ENCODE assay signal across 12 cellular contexts in genomic region chr7:107972075-107972482, GRCh38. TPM values are rescaled to one million over a fixed set of nuclear protein-coding genes. Genes with fewer than 3 reads are reported as not detected.
DNase-seq lines count a peak whose midpoint lies in the region; ATAC-seq and TF ChIP-seq lines count a peak whose summit lies in the region.
"Had no signal": no experiment of that assay in that cellular context is flagged by ENCODE, and none has a peak within 500 bp of the region (broad histone marks: within the 10 kb centered on the region; RNA-seq: fewer than 3 reads in every experiment).

No MANE protein-coding gene starts in this region.

- no peaks in the 10 kb centered on the region for H3K4me1 Mint-ChIP-seq in endothelial cell (ENCODE audit: unreplicated experiment)
- no peaks in the 10 kb centered on the region for H3K4me1 Mint-ChIP-seq in glutamatergic neuron (ENCODE audit: low read depth, unreplicated experiment)

- H3K23ac ChIP-seq in mesenchymal stem cell (ENCODE audit: low read length in 2 of 2) = no peak overlapping the region

- intact Hi-C loops in testis (cut with DNase I; ENCODE audit: low total_unique reads) = no loop called here

- no peak overlapping the region for H2BK5ac ChIP-seq in mesenchymal stem cell (ENCODE audit: low read depth, low read length, poor library complexity, severe bottlenecking)

- WGBS in mesenchymal stem cell = 20% methylated on average over 1 of the region's 4 CpGs
- WGBS in testis, 2 donors = 16 to 40% methylated on average over 4 of the region's 4 CpGs

- H2BK15ac ChIP-seq in mesenchymal stem cell (ENCODE audit: low read depth, poor library complexity, severe bottlenecking) = no peak overlapping the region

- no peak overlapping the region for H2BK120ac ChIP-seq in mesenchymal stem cell (ENCODE audit: low read depth, low read length)

- H2BK12ac ChIP-seq in mesenchymal stem cell (ENCODE audit: low read length in 2 of 2) = no peak overlapping the region

- H3K4me1 ChIP-seq in mesenchymal stem cell (ENCODE audit: control insufficient read depth, insufficient read depth, low read depth, low read length) (peaks cover 4% of the 10 kb centered on the region), testis (peaks cover 9% of the 10 kb centered on the region)

- peaks cover 1% of the 10 kb centered on the region for H3K79me1 ChIP-seq in mesenchymal stem cell (replicated peaks; ENCODE audit: low read length, poor library complexity, severe bottlenecking)

- H3K14ac ChIP-seq in mesenchymal stem cell (ENCODE audit: low read length in 2 of 2) = no peak overlapping the region

- H3K9me3 ChIP-seq in mesenchymal stem cell (ENCODE audit: control insufficient read depth, low read length) (no peaks in the 10 kb centered on the region), testis (no peaks in the 10 kb centered on the region)

- H3K4me3 Mint-ChIP-seq in endothelial cell (ENCODE audit: unreplicated experiment) (peak overlapping the region; percentile 31), glutamatergic neuron (ENCODE audit: unreplicated experiment) (no peak overlapping the region)
- H3K4me3 Mint-ChIP-seq: effector memory CD8-positive, alpha-beta T cell had no signal

- H3K9me3 Mint-ChIP-seq in endothelial cell (ENCODE audit: unreplicated experiment) (no peaks in the 10 kb centered on the region), glutamatergic neuron (ENCODE audit: unreplicated experiment) (no peaks in the 10 kb centered on the region)
- H3K9me3 Mint-ChIP-seq: effector memory CD8-positive, alpha-beta T cell had no signal

- peaks cover 44 to 83% of the 10 kb centered on the region in 2 experiments for H3K36me3 ChIP-seq in mesenchymal stem cell (ENCODE audit: control insufficient read depth in 1 of 2, insufficient read depth in 2 of 2, low read depth in 1 of 2, low read length in 2 of 2)
- H3K36me3 ChIP-seq in testis (ENCODE audit: low read depth, missing control alignments) = no peaks in the 10 kb centered on the region

- ATAC-seq in GM21825 (IDR thresholded peaks at IDR 0.05; ENCODE audit: unreplicated experiment) = no peak
- ATAC-seq: effector memory CD8-positive, alpha-beta T cell had no signal

- no peak overlapping the region for H2AK5ac ChIP-seq in mesenchymal stem cell (ENCODE audit: low read length, severe bottlenecking)

- peak overlapping the region; percentile 14 for H3K9ac ChIP-seq in mesenchymal stem cell (ENCODE audit: low read length)

- H3K27me3 ChIP-seq in mesenchymal stem cell (ENCODE audit: control insufficient read depth in 1 of 2, insufficient read depth in 1 of 2, low read length in 2 of 2) = no peaks in the 10 kb centered on the region
- no peaks in the 10 kb centered on the region for H3K27me3 ChIP-seq in testis

- H4K91ac ChIP-seq in mesenchymal stem cell (ENCODE audit: low read length) = no peak overlapping the region

- no peak overlapping the region for H3K27ac Mint-ChIP-seq in endothelial cell (ENCODE audit: unreplicated experiment)
- no peak overlapping the region for H3K27ac Mint-ChIP-seq in glutamatergic neuron (ENCODE audit: unreplicated experiment)
- H3K27ac Mint-ChIP-seq: effector memory CD8-positive, alpha-beta T cell had no signal

- peak overlapping the region; percentile 31 for H3K27ac ChIP-seq in mesenchymal stem cell (ENCODE audit: low read length, poor library complexity, severe bottlenecking)
- peak overlapping the region; percentile 49 to 72 for H3K27ac ChIP-seq in testis

- peaks cover 6% of the 10 kb centered on the region for H3K27me3 Mint-ChIP-seq in endothelial cell (ENCODE audit: unreplicated experiment)
- peaks cover 2% of the 10 kb centered on the region for H3K27me3 Mint-ChIP-seq in glutamatergic neuron (ENCODE audit: unreplicated experiment)

- DNase-seq in endothelial cell (ENCODE audit: low spot score) = no peak
- DNase-seq in mesenchymal stem cell = peak; percentile 92
- DNase-seq in testis = peak; percentile 67
- no peak for DNase-seq in occipital lobe (lab: John Stamatoyannopoulos, UW)
- DNase-seq in activated T-cell treated with anti-CD3 and anti-CD28 coated beads, Interleukin-2, amount 50 U/mL, for 1 hour = no peak
- no peak for DNase-seq in glutamatergic neuron
- DNase-seq: DND-41; effector memory CD8-positive, alpha-beta T cell; NCI-H2227 treated with DMSO at 0.1 percent for 48 hours; T1000 had no signal

- no peak overlapping the region for H3K4ac ChIP-seq in mesenchymal stem cell (ENCODE audit: low read depth in 1 of 2, low read length in 2 of 2)

- H3K36me3 Mint-ChIP-seq in endothelial cell (ENCODE audit: low read depth, unreplicated experiment) (peaks cover 64% of the 10 kb centered on the region), glutamatergic neuron (ENCODE audit: unreplicated experiment) (no peaks in the 10 kb centered on the region)

- no peak overlapping the region for H2AFZ ChIP-seq in mesenchymal stem cell (ENCODE audit: low read depth, low read length)

- H3K4me3 ChIP-seq in mesenchymal stem cell (ENCODE audit: insufficient read depth in 1 of 2, low read depth in 1 of 2, low read length in 2 of 2) = peak overlapping the region in 1 of 2 experiments; percentile 10
- H3K4me3 ChIP-seq in testis = no peak overlapping the region

- no peak overlapping the region for H4K8ac ChIP-seq in mesenchymal stem cell (ENCODE audit: low read length)

- H3K18ac ChIP-seq in mesenchymal stem cell (ENCODE audit: low read depth in 1 of 2, low read length in 2 of 2) = no peak overlapping the region

- H3K4me2 ChIP-seq in mesenchymal stem cell (ENCODE audit: low read length, poor library complexity, severe bottlenecking) = no peak overlapping the region

- TF ChIP-seq POLR2A in testis (IDR thresholded peaks at IDR 0.05) = no peak

- TF ChIP-seq CTCF in endothelial cell (IDR thresholded peaks at IDR 0.05; ENCODE audit: unreplicated experiment) (no peak), testis (IDR thresholded peaks at IDR 0.05) (no peak), glutamatergic neuron (IDR thresholded peaks at IDR 0.05; ENCODE audit: partially characterized antibody, unreplicated experiment) (no peak)

TF ChIP-seq in PFSK-1, 5 proteins besides CTCF, POLR2A, EP300 and RAD21:
- 0 out of 2 replicates have a peak, but pooled peaks have one; percentile 33 for TF ChIP-seq SIN3A (IDR thresholded peaks at IDR 0.05; ENCODE audit: borderline replicate concordance, insufficient read depth, low read length)
- TF ChIP-seq POLR2AphosphoS5 (IDR thresholded peaks at IDR 0.05; ENCODE audit: low read depth, low read length) = no peak

RNA-seq across cellular contexts. Expression of gene LAMB1, which starts 30.9 kb away (rescaled TPM):
- 155 TPM for polyA plus RNA-seq in PFSK-1 (2012; ENCODE audit: insufficient read length, low read depth)
- total RNA-seq in endothelial cell (ENCODE audit: unreplicated experiment) (453 TPM), testis (10 to 100 TPM; 42.0 to 65.2 TPM), occipital lobe (31.4 TPM), glutamatergic neuron (ENCODE audit: unreplicated experiment) (326 TPM)
- polyA plus RNA-seq in mesenchymal stem cell (2013, experiment 1 of 2) = 509 TPM
- 467 TPM for polyA plus RNA-seq in mesenchymal stem cell (2013, experiment 2 of 2)
- polyA plus RNA-seq in testis (ENCODE audit: insufficient read depth, low read depth, low replicate concordance) = 43.1 TPM

Comparison
In these comparisons a context has a peak if more than half of its experiments do, and no peak if none do; other contexts are left out.
1. DNase-seq: peak in mesenchymal stem cell (single experiment) and testis (single experiment); none in endothelial cell (single experiment), occipital lobe (single experiment), activated T-cell treated with anti-CD3 and anti-CD28 coated beads, Interleukin-2, amount 50 U/mL, for 1 hour (single experiment) and glutamatergic neuron (single experiment).